7 cellular contexts compared by ENCODE assay signal in genomic region chr1:54738244-54738643, GRCh38.
"Had no signal": no experiment of that assay in that cellular context is flagged by ENCODE, and none has a peak within 500 bp of the region (broad histone marks: within the 10 kb centered on the region; RNA-seq: fewer than 3 reads in every experiment).

No MANE protein-coding gene starts in this region.

- H3K27ac Mint-ChIP-seq: GM23338, H9 had no signal

- H2AFZ ChIP-seq: GM23338 had no signal

- H3K4me1 Mint-ChIP-seq: GM23338, H9 had no signal

- DNase-seq: H9, HCEC 1CT, IMR-90 had no signal

- H3K4me3 ChIP-seq: GM23338 had no signal

- H3K9me3 Mint-ChIP-seq: GM23338, H9 had no signal

- H3K4me3 Mint-ChIP-seq: GM23338, H9 had no signal

- ATAC-seq: GM23338 had no signal

- FAIRE-seq: H1, H54, HTR-8/SVneo had no signal

- H3K4me2 ChIP-seq: GM23338 had no signal
